Comparison of ENCODE assay signal across 21 cellular contexts in the genomic region with DNA sequence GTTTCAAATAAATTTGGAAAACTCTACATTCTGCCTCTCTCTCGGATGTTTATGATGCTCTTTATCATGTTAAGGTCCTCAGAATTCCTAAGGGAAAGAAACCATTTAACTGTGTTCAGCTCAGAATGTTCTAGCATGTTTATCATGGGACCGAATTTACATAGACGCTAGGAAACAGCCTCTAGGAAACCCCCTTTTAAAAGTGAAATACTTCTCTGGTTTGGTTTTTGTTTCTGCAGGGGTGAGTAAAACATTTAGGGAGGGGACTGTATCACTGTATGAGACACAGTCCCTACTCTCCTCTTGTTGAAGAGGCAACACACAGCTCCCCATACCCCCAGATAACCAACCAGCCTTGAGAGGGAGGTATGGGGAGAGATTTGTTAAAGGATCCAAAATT.
A peak's percentile ranks its signal among the peaks of the same experiment; 100 is the strongest.
DNase-seq lines count a peak whose midpoint lies in the region; ATAC-seq and TF ChIP-seq lines count a peak whose summit lies in the region.
"Had no signal": no experiment of that assay in that cellular context is flagged by ENCODE, and none has a peak within 500 bp of the region (broad histone marks: within the 10 kb centered on the region; RNA-seq: fewer than 3 reads in every experiment).

No MANE protein-coding gene starts in this region.

- no peaks in the 10 kb centered on the region for H3K27me3 ChIP-seq in KMS-11 (ENCODE audit: insufficient read depth, low read depth)
- H3K27me3 ChIP-seq: colonic mucosa, pancreas, sigmoid colon had no signal

- no peaks in the 10 kb centered on the region for H3K36me3 Mint-ChIP-seq in natural killer cell treated with Interleukin-12 subunit alpha and Interleukin-12 subunit beta and Interleukin-15 and Interleukin-18, amount 100 ng/mL, for 72 hours
- no peaks in the 10 kb centered on the region for H3K36me3 Mint-ChIP-seq in natural killer cell
- no peaks in the 10 kb centered on the region for H3K36me3 Mint-ChIP-seq in type B pancreatic cell
- H3K36me3 Mint-ChIP-seq: CD4-positive, alpha-beta memory T cell had no signal

- no peaks in the 10 kb centered on the region for H3K9me3 Mint-ChIP-seq in natural killer cell treated with Interleukin-12 subunit alpha and Interleukin-12 subunit beta and Interleukin-15 and Interleukin-18, amount 100 ng/mL, for 72 hours
- H3K9me3 Mint-ChIP-seq in natural killer cell, result no peaks in the 10 kb centered on the region
- H3K9me3 Mint-ChIP-seq in stimulated activated naive CD8-positive, alpha-beta T cell treated with anti-CD3 and anti-CD28 coated beads, Interleukin-15, amount 100 ng/mL, for 72 hours, result no peaks in the 10 kb centered on the region
- no peaks in the 10 kb centered on the region for H3K9me3 Mint-ChIP-seq in type B pancreatic cell
- H3K9me3 Mint-ChIP-seq: activated naive CD4-positive, alpha-beta T cell treated with anti-CD3 and anti-CD28 coated beads for 36 hours had no signal

- ATAC-seq in natural killer cell treated with Interleukin-12 subunit alpha and Interleukin-12 subunit beta and Interleukin-15 and Interleukin-18, amount 100 ng/mL, for 72 hours, result peak in 1 of 2 donors; percentile 68
- no peak for ATAC-seq in natural killer cell
- peak; percentile 74 for ATAC-seq in GM21723 (IDR thresholded peaks at IDR 0.05; ENCODE audit: unreplicated experiment)
- peak; percentile 92 for ATAC-seq in stimulated activated naive CD8-positive, alpha-beta T cell treated with anti-CD3 and anti-CD28 coated beads, Interleukin-15, amount 100 ng/mL, for 72 hours
- ATAC-seq: pancreas had no signal

- peak overlapping the region; percentile 78 for H3K27ac ChIP-seq in KMS-11
- H3K27ac ChIP-seq: colonic mucosa, GM23248, pancreas, sigmoid colon, VCaP had no signal

- peak overlapping the region; percentile 13 for H3K4me3 Mint-ChIP-seq in natural killer cell treated with Interleukin-12 subunit alpha and Interleukin-12 subunit beta and Interleukin-15 and Interleukin-18, amount 100 ng/mL, for 72 hours
- H3K4me3 Mint-ChIP-seq in natural killer cell (no peak overlapping the region), type B pancreatic cell (no peak overlapping the region)
- H3K4me3 Mint-ChIP-seq in stimulated activated naive CD8-positive, alpha-beta T cell treated with anti-CD3 and anti-CD28 coated beads, Interleukin-15, amount 100 ng/mL, for 72 hours, result no peak overlapping the region
- H3K4me3 Mint-ChIP-seq: activated naive CD4-positive, alpha-beta T cell treated with anti-CD3 and anti-CD28 coated beads for 36 hours; CD4-positive, alpha-beta memory T cell had no signal

- H3K4me1 Mint-ChIP-seq in natural killer cell treated with Interleukin-12 subunit alpha and Interleukin-12 subunit beta and Interleukin-15 and Interleukin-18, amount 100 ng/mL, for 72 hours (ENCODE audit: low read depth in 2 of 2), result peaks cover 11 to 31% of the 10 kb centered on the region in 2 donors
- peaks cover 0 to 5% of the 10 kb centered on the region in 2 donors for H3K4me1 Mint-ChIP-seq in natural killer cell
- H3K4me1 Mint-ChIP-seq in stimulated activated naive CD8-positive, alpha-beta T cell treated with anti-CD3 and anti-CD28 coated beads, Interleukin-15, amount 100 ng/mL, for 72 hours, result peaks cover 41% of the 10 kb centered on the region
- H3K4me1 Mint-ChIP-seq in type B pancreatic cell (ENCODE audit: unreplicated experiment), result peaks cover 21% of the 10 kb centered on the region

- H3K9ac ChIP-seq in KMS-11, result peak overlapping the region; percentile 33; the same call in 1 of the 2 replicates
- H3K9ac ChIP-seq: GM23248 had no signal

- peaks cover 60% of the 10 kb centered on the region for H3K4me1 ChIP-seq in KMS-11 (ENCODE audit: low read depth, poor library complexity, severe bottlenecking)
- H3K4me1 ChIP-seq: colonic mucosa, pancreas had no signal

- no peak for TF ChIP-seq CTCF in natural killer cell (IDR thresholded peaks at IDR 0.05)
- TF ChIP-seq CTCF in KMS-11 (conservative IDR thresholded peaks at IDR 0.05; ENCODE audit: low read depth, low read length), result no peak
- TF ChIP-seq CTCF in type B pancreatic cell (conservative IDR thresholded peaks at IDR 0.05), result no peak

- peak overlapping the region; percentile 50; the same call in 1 of the 2 replicates for H2AFZ ChIP-seq in KMS-11 (ENCODE audit: low read depth)
- H2AFZ ChIP-seq: GM23248 had no signal

- no peaks in the 10 kb centered on the region for H4K20me1 ChIP-seq in KMS-11 (ENCODE audit: insufficient read depth)

- H3K36me3 ChIP-seq in KMS-11 (ENCODE audit: insufficient read depth), result no peaks in the 10 kb centered on the region
- H3K36me3 ChIP-seq: colonic mucosa, pancreas, sigmoid colon had no signal

- intact Hi-C loops in natural killer cell (cut with micrococcal nuclease), result no loop called here

- H3K4me3 ChIP-seq in KMS-11 (IDR thresholded peaks at IDR 0.05; ENCODE audit: insufficient read depth, low read depth, low read length), result no peak overlapping the region
- H3K4me3 ChIP-seq: colonic mucosa, GM23248, pancreas, sigmoid colon had no signal

- H3K27ac Mint-ChIP-seq in natural killer cell treated with Interleukin-12 subunit alpha and Interleukin-12 subunit beta and Interleukin-15 and Interleukin-18, amount 100 ng/mL, for 72 hours, result peak overlapping the region; percentile 72 to 73
- H3K27ac Mint-ChIP-seq in natural killer cell (no peak overlapping the region), type B pancreatic cell (no peak overlapping the region)
- peak overlapping the region in 1 of 2 donors; percentile 21 for H3K27ac Mint-ChIP-seq in stimulated activated naive CD8-positive, alpha-beta T cell treated with anti-CD3 and anti-CD28 coated beads, Interleukin-15, amount 100 ng/mL, for 72 hours
- H3K27ac Mint-ChIP-seq: activated naive CD4-positive, alpha-beta T cell treated with anti-CD3 and anti-CD28 coated beads for 36 hours had no signal

- H3K79me2 ChIP-seq in KMS-11 (ENCODE audit: insufficient read depth, low read depth), result no peaks in the 10 kb centered on the region

- no peak for DNase-seq in natural killer cell treated with Interleukin-12 subunit alpha and Interleukin-12 subunit beta and Interleukin-15 and Interleukin-18, amount 100 ng/mL, for 72 hours (ENCODE audit: low spot score)
- DNase-seq in natural killer cell, result no peak
- DNase-seq in stimulated activated naive CD8-positive, alpha-beta T cell treated with anti-CD3 and anti-CD28 coated beads, Interleukin-15, amount 100 ng/mL, for 72 hours, result no peak
- no peak for DNase-seq in DMS153 treated with DMSO at 0.1 percent for 48 hours (lab: John Stamatoyannopoulos, UW; ENCODE audit: unreplicated experiment)
- DNase-seq in GF-D8 (lab: John Stamatoyannopoulos, UW), result no peak
- no peak for DNase-seq in type B pancreatic cell (ENCODE audit: extremely low spot score, unreplicated experiment)
- DNase-seq: activated naive CD4-positive, alpha-beta T cell treated with anti-CD3 and anti-CD28 coated beads for 36 hours; CD4-positive, alpha-beta memory T cell; colonic mucosa; DMS79; GM23248; NCI-H1048; NCI-H2029 treated with DMSO at 0.1 percent for 48 hours; NCI-H510A treated with DMSO at 0.1 percent for 48 hours; pancreas; SHP77; sigmoid colon; T-helper 1 cell had no signal

- H3K4me2 ChIP-seq in KMS-11, result peak overlapping the region; percentile 86

- peaks cover 0 to 4% of the 10 kb centered on the region in 2 donors for H3K27me3 Mint-ChIP-seq in natural killer cell treated with Interleukin-12 subunit alpha and Interleukin-12 subunit beta and Interleukin-15 and Interleukin-18, amount 100 ng/mL, for 72 hours
- H3K27me3 Mint-ChIP-seq in natural killer cell (ENCODE audit: low read depth in 2 of 2), result no peaks in the 10 kb centered on the region
- H3K27me3 Mint-ChIP-seq in stimulated activated naive CD8-positive, alpha-beta T cell treated with anti-CD3 and anti-CD28 coated beads, Interleukin-15, amount 100 ng/mL, for 72 hours, result peaks cover 11% of the 10 kb centered on the region
- H3K27me3 Mint-ChIP-seq in type B pancreatic cell, result peaks cover 17% of the 10 kb centered on the region
- H3K27me3 Mint-ChIP-seq: CD4-positive, alpha-beta memory T cell had no signal

Comparison
In these comparisons a context has a peak if more than half of its experiments do, and no peak if none do; other contexts are left out.
1. H3K27ac Mint-ChIP-seq: peak in natural killer cell treated with Interleukin-12 subunit alpha and Interleukin-12 subunit beta and Interleukin-15 and Interleukin-18, amount 100 ng/mL, for 72 hours (2 of 2); none in natural killer cell (0 of 2) and type B pancreatic cell (single experiment).
2. ATAC-seq: peak in GM21723 (single experiment) and stimulated activated naive CD8-positive, alpha-beta T cell treated with anti-CD3 and anti-CD28 coated beads, Interleukin-15, amount 100 ng/mL, for 72 hours (single experiment); none in natural killer cell (0 of 3).